In the genomic region with DNA sequence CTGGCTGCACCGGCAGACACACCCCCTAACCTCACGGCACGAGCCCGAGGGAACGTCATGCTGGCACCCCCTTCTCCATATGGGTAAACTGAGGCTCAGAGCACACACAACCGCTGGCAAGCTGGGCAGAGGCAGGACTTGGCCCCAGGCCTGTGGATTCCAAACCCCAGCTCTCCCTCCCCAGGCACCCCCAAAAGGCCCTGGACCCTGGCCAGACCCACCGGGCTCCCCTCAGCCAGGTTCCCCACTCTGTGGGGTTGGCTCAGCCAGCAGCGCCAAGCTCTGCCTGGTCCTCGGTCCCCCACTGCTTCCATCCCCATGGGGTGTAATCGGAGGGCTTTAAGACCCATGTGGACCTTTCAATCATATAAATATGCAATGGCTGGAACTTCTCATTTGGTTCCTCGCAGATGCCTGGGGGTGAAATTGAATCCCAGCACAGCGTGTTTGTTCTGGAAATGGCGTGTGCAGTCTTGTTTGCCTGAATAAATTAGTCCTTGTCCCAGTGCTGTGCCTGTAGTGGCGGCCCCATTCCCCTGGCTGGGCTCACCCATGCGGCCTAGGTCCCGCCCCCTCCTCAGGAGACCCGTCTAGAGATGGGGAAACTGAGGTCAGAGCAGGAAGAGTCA, we compare ENCODE assay signal across 1 cellular context.
TF ChIP-seq lines count a peak whose summit lies in the region.

No MANE protein-coding gene starts in this region.

TF ChIP-seq in HEK293T, 16 proteins besides CTCF, POLR2A, EP300 and RAD21 (continued from another document):
- TF ChIP-seq, protein P1, sequence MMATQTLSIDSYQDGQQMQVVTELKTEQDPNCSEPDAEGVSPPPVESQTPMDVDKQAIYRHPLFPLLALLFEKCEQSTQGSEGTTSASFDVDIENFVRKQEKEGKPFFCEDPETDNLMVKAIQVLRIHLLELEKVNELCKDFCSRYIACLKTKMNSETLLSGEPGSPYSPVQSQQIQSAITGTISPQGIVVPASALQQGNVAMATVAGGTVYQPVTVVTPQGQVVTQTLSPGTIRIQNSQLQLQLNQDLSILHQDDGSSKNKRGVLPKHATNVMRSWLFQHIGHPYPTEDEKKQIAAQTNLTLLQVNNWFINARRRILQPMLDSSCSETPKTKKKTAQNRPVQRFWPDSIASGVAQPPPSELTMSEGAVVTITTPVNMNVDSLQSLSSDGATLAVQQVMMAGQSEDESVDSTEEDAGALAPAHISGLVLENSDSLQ (IDR thresholded peaks at IDR 0.05): peak; percentile 75
- no peak for TF ChIP-seq SP1 (IDR thresholded peaks at IDR 0.05)
- TF ChIP-seq FOXK2 (IDR thresholded peaks at IDR 0.05): no peak
- no peak for TF ChIP-seq TARDBP (IDR thresholded peaks at IDR 0.05)
- no peak for TF ChIP-seq NFRKB (IDR thresholded peaks at IDR 0.05)
- no peak for TF ChIP-seq HDGF (IDR thresholded peaks at IDR 0.05; ENCODE audit: borderline replicate concordance)
